In the genomic region with DNA sequence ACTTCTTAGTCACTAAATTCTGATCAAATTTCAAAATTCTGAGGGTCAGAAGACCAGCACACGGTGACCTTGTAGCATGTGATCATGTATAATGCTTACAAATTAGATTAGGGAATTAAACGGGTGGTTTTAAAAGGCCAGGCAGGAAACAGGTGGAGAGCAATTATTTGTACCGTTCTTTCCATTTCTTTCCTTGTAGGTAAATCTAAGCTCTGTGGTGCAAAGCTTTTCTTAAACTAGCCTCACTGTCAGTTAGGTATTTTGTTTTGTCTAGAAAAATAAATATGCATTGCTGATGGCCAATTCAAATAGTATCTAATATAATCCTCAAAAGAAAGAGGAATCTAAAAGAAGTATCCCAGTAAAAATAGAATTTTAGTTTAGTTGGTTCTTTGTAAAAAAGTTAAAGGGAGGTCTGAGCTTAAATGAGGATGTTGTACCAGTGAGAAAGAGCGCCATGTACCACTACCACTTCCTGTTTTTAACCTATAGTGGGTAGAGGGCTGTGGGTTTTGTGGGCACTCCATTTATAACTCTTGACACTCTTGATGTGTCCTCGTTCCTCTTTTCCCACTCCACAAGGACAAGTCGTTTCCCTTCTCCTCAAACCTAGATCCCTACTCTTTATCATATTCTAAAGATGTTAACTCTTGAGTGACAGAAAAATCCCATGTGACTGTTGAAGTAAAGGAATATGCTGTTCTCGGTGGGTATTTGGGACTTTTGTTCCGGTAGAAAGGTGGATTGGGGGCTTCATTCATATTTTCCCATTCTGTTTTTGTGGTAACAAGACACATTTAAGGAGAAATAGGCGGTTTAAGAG, we compare ENCODE assay signal across 8 cellular contexts. TPM values are rescaled to one million over a fixed set of nuclear protein-coding genes. Genes with fewer than 3 reads are reported as not detected.
DNase-seq lines count a peak whose midpoint lies in the region; ATAC-seq lines count a peak whose summit lies in the region.

No MANE protein-coding gene starts in this region.

- H3K27me3 ChIP-seq in CD4-positive, CD25-positive, alpha-beta regulatory T cell (ENCODE audit: control insufficient read depth, insufficient read depth, low read length), result no peaks in the 10 kb centered on the region

- H3K9me3 Mint-ChIP-seq in CD4-positive, CD25-positive, alpha-beta regulatory T cell, result no peaks in the 10 kb centered on the region
- H3K9me3 Mint-ChIP-seq in immature natural killer cell, result no peaks in the 10 kb centered on the region

- H3K4me3 ChIP-seq in CD4-positive, CD25-positive, alpha-beta regulatory T cell (ENCODE audit: low read depth, low read length), result peak overlapping the region; percentile 80

- H3K36me3 ChIP-seq in CD4-positive, CD25-positive, alpha-beta regulatory T cell (ENCODE audit: control insufficient read depth, insufficient read depth, low read length), result peaks cover 9% of the 10 kb centered on the region

- peaks cover 48% of the 10 kb centered on the region for H3K36me3 Mint-ChIP-seq in CD4-positive, CD25-positive, alpha-beta regulatory T cell
- peaks cover 18 to 36% (median 23%) of the 10 kb centered on the region in 3 donors for H3K36me3 Mint-ChIP-seq in immature natural killer cell

- peak overlapping the region; percentile 83 to 90 (median 90) for H3K4me3 Mint-ChIP-seq in CD4-positive, CD25-positive, alpha-beta regulatory T cell
- H3K4me3 Mint-ChIP-seq in immature natural killer cell, result peak overlapping the region; percentile 83 to 90 (median 85)

- H3K4me1 ChIP-seq in CD4-positive, CD25-positive, alpha-beta regulatory T cell (ENCODE audit: control insufficient read depth, insufficient read depth, low read length, poor library complexity, severe bottlenecking), result peaks cover 98% of the 10 kb centered on the region

- peak; percentile 61 to 92 (median 82) for DNase-seq in CD4-positive, CD25-positive, alpha-beta regulatory T cell
- DNase-seq in T-helper 2 cell (peak in 4 of 5 experiments; percentile 23 to 95 (median 66)), immature natural killer cell (peak; percentile 82 to 84 (median 84)), cerebellar cortex (ENCODE audit: low spot score) (no peak), DMS79 treated with DMSO at 0.1 percent for 48 hours (lab: John Stamatoyannopoulos, UW) (no peak), COR-L47 (lab: John Stamatoyannopoulos, UW) (no peak)

- no peaks in the 10 kb centered on the region for H3K9me3 ChIP-seq in CD4-positive, CD25-positive, alpha-beta regulatory T cell (ENCODE audit: control insufficient read depth in 2 of 2, low read length in 2 of 2)

- H3K27ac ChIP-seq in CD4-positive, CD25-positive, alpha-beta regulatory T cell (ENCODE audit: insufficient read depth, low read length, poor library complexity, severe bottlenecking), result peak overlapping the region; percentile 95

- peak; percentile 39 to 42 for ATAC-seq in CD4-positive, CD25-positive, alpha-beta regulatory T cell (ENCODE audit: low read depth in 2 of 2)
- ATAC-seq in GM19324 (IDR thresholded peaks at IDR 0.05; ENCODE audit: low FRiP score, unreplicated experiment), result peak; percentile 65
- ATAC-seq in HG03175 (IDR thresholded peaks at IDR 0.05; ENCODE audit: unreplicated experiment), result peak; percentile 68

- no peaks in the 10 kb centered on the region for H3K27me3 Mint-ChIP-seq in CD4-positive, CD25-positive, alpha-beta regulatory T cell
- peaks cover 29 to 41% (median 32%) of the 10 kb centered on the region in 3 donors for H3K27me3 Mint-ChIP-seq in immature natural killer cell (ENCODE audit: low read depth in 3 of 3)

- peak overlapping the region; percentile 98 to 99 (median 99) for H3K27ac Mint-ChIP-seq in CD4-positive, CD25-positive, alpha-beta regulatory T cell
- peak overlapping the region; percentile 95 to 100 (median 100) for H3K27ac Mint-ChIP-seq in immature natural killer cell

- peaks cover 70 to 96% (median 92%) of the 10 kb centered on the region in 4 donors for H3K4me1 Mint-ChIP-seq in CD4-positive, CD25-positive, alpha-beta regulatory T cell
- peaks cover 97 to 100% of the 10 kb centered on the region in 2 donors for H3K4me1 Mint-ChIP-seq in immature natural killer cell

RNA-seq across cellular contexts. Expression of a gene that starts 50.9 kb away (rescaled TPM):
- 342 TPM for total RNA-seq in CD4-positive, CD25-positive, alpha-beta regulatory T cell
- 100 to 1,000 TPM; 257 to 279 (median 272) TPM for polyA plus RNA-seq in CD4-positive, CD25-positive, alpha-beta regulatory T cell
- polyA plus RNA-seq in immature natural killer cell, result 100 to 1,000 TPM; 173 to 234 (median 210) TPM

Comparison
In these comparisons a context has a peak if more than half of its experiments do, and no peak if none do; other contexts are left out.
1. DNase-seq: peak in CD4-positive, CD25-positive, alpha-beta regulatory T cell (3 of 3), T-helper 2 cell (4 of 5) and immature natural killer cell (3 of 3); none in cerebellar cortex (single experiment), DMS79 treated with DMSO at 0.1 percent for 48 hours (single experiment) and COR-L47 (single experiment).
2. Peak in every context shown above with its lines, with median percentiles within 50 percentile points of each other: ATAC-seq.